In the genomic region with DNA sequence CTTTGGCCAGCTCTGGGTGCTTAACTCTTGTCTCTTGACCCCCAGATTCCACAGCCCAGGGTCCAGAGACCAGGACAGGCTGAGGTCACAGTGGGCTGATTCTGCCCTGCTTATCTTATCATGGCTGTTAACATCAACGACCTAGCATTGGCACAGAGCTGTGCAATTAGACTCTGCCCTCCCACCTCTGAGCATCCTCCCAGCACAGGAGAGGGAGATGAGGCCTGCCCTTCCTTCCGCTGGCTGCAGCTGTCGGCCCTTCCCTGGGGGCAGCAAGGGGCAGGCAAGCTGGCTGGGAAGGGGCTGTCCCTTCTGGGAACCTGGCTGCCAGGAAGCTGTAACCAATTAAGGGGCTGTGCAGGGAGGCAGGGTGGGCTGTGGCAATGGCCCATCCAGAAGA, we compare ENCODE assay signal across 11 cellular contexts. TPM values are rescaled to one million over a fixed set of nuclear protein-coding genes. Genes with fewer than 3 reads are reported as not detected.
"Had no signal": no experiment of that assay in that cellular context is flagged by ENCODE, and none has a peak within 500 bp of the region (broad histone marks: within the 10 kb centered on the region; RNA-seq: fewer than 3 reads in every experiment).

No MANE protein-coding gene starts in this region.

- H3K4me1 Mint-ChIP-seq: naive B cell had no signal

- H3K36me3 ChIP-seq: brain microvascular endothelial cell, uterus had no signal

- H3K9me3 ChIP-seq: uterus had no signal

- H3K9me3 Mint-ChIP-seq: activated naive CD4-positive, alpha-beta T cell treated with anti-CD3 and anti-CD28 coated beads, Interleukin-2, amount 50 U/mL, for 72 hours; naive B cell had no signal

- H3K27ac Mint-ChIP-seq: activated naive CD4-positive, alpha-beta T cell treated with anti-CD3 and anti-CD28 coated beads, Interleukin-2, amount 50 U/mL, for 72 hours; naive B cell had no signal

- DNase-seq: activated effector memory CD4-positive, alpha-beta T cell treated with Interleukin-2 at 50 U/mL for 16 hours; amygdala; brain microvascular endothelial cell; hypothalamus; kidney glomerular epithelial cell; naive B cell; uterus had no signal

- H3K36me3 Mint-ChIP-seq: activated naive CD4-positive, alpha-beta T cell treated with anti-CD3 and anti-CD28 coated beads, Interleukin-2, amount 50 U/mL, for 72 hours; naive B cell had no signal

- H3K27me3 ChIP-seq: uterus had no signal

- H3K27ac ChIP-seq: brain microvascular endothelial cell, parathyroid adenoma, uterus had no signal

- H3K4me3 ChIP-seq: smooth muscle cell, uterus had no signal

- H3K4me1 ChIP-seq: uterus had no signal

- ATAC-seq: activated naive CD4-positive, alpha-beta T cell treated with anti-CD3 and anti-CD28 coated beads, Interleukin-2, amount 50 U/mL, for 72 hours had no signal

RNA-seq across cellular contexts. Expression of gene LRRC10B, which starts 22.5 kb away (rescaled TPM):
- total RNA-seq: activated naive CD4-positive, alpha-beta T cell treated with anti-CD3 and anti-CD28 coated beads, Interleukin-2, amount 50 U/mL, for 72 hours; lung microvascular endothelial cell had no signal

RNA-seq across cellular contexts. Expression of gene SYT7, which starts 49.8 kb away (rescaled TPM):
- total RNA-seq: activated naive CD4-positive, alpha-beta T cell treated with anti-CD3 and anti-CD28 coated beads, Interleukin-2, amount 50 U/mL, for 72 hours had no signal
